ENCODE assay signal across 8 cellular contexts in genomic region chr6:24774696-24775519, GRCh38. TPM values are rescaled to one million over a fixed set of nuclear protein-coding genes. Genes with fewer than 3 reads are reported as not detected.
A peak's percentile ranks its signal among the peaks of the same experiment; 100 is the strongest.
DNase-seq lines count a peak whose midpoint lies in the region; ATAC-seq and TF ChIP-seq lines count a peak whose summit lies in the region.

GMNN (plus strand) TSS chr6:24774937; CDS start chr6:24777247, 2,310 bp downstream.

- no peak within 1 kb of the TSS for H3K23ac ChIP-seq in trophoblast cell (ENCODE audit: low read length)

- H3K4me1 ChIP-seq in trophoblast cell (ENCODE audit: control insufficient read depth in 1 of 2, insufficient read depth in 2 of 2, low read length in 2 of 2) (peaks cover 3% of the 10 kb centered on the region in 2 experiments), tibial nerve (peaks cover 0 to 16% (median 3%) of the 10 kb centered on the region in 4 donors)

- in situ Hi-C loops in GM13977 (cut with MboI; ENCODE audit: low pct_unique_long_range_greater_than_20kb, low sequenced_read_pairs, unreplicated experiment), result loop anchor here (10.0 kb wide), 1 partner anchor 60 kb away; the partner anchor contains the start of gene C6orf62

- no peaks in the 10 kb centered on the region for H3K27me3 ChIP-seq in trophoblast cell (ENCODE audit: insufficient read depth, low read length)
- H3K27me3 ChIP-seq in tibial nerve, result no peaks in the 10 kb centered on the region

- intact Hi-C loops in cardiac septum (cut with DNase I), result loop anchor here (2.0 kb wide), 1 partner anchor 54 kb away; no protein-coding TSS in a partner anchor

- H3K27ac Mint-ChIP-seq in T-cell, result peak within 1 kb of the TSS; percentile 94 to 96

- no peak for TF ChIP-seq CTCF in GM13977 (IDR thresholded peaks at IDR 0.05; ENCODE audit: extremely low read depth, insufficient read depth, missing control alignments)
- peak in 1 of 5 experiments; percentile 13 for TF ChIP-seq CTCF in tibial nerve (IDR thresholded peaks at IDR 0.05)

- H3K36me3 ChIP-seq in trophoblast cell (ENCODE audit: control insufficient read depth in 1 of 2, insufficient read depth in 2 of 2, low read length in 2 of 2) (peaks cover 0 to 3% of the 10 kb centered on the region in 2 experiments), tibial nerve (no peaks in the 10 kb centered on the region)

- peak within 1 kb of the TSS; percentile 96 for H4K8ac ChIP-seq in trophoblast cell (ENCODE audit: low read depth, low read length)

- peak within 1 kb of the TSS; percentile 90 for H2AK5ac ChIP-seq in trophoblast cell (ENCODE audit: low read length)

- H3K27ac ChIP-seq in adipose tissue (ENCODE audit: low read depth, low read length) (peak within 1 kb of the TSS; percentile 64), trophoblast cell (ENCODE audit: low read depth, low read length) (peak within 1 kb of the TSS; percentile 87), tibial nerve (peak within 1 kb of the TSS; percentile 93 to 99 (median 99))

- H2AFZ ChIP-seq in trophoblast cell (ENCODE audit: insufficient read depth, low read length, poor library complexity), result peak within 1 kb of the TSS; percentile 100

- peak within 1 kb of the TSS; percentile 86 for H3K4ac ChIP-seq in trophoblast cell (ENCODE audit: low read depth, low read length)

- H4K12ac ChIP-seq in trophoblast cell (ENCODE audit: low read depth, low read length), result peak within 1 kb of the TSS; percentile 97

- H3K14ac ChIP-seq in trophoblast cell (ENCODE audit: low read length), result peak within 1 kb of the TSS; percentile 98

- no peaks in the 10 kb centered on the region for H3K27me3 Mint-ChIP-seq in T-cell

- peak within 1 kb of the TSS; percentile 91 for H3K9ac ChIP-seq in trophoblast cell (ENCODE audit: low read length)

- ATAC-seq in HG02870 (IDR thresholded peaks at IDR 0.05; ENCODE audit: unreplicated experiment) (peak; percentile 90), T-cell (replicated peaks in 1 of 4) (peak; percentile 92 to 96 (median 94))

- peak; percentile 75 to 92 for TF ChIP-seq EP300 in tibial nerve (IDR thresholded peaks at IDR 0.05)

- peak within 1 kb of the TSS; percentile 93 for H3K18ac ChIP-seq in trophoblast cell (ENCODE audit: low read length)

- H2BK5ac ChIP-seq in trophoblast cell (ENCODE audit: low read depth, low read length, poor library complexity), result peak within 1 kb of the TSS; percentile 93

- peaks cover 4% of the 10 kb centered on the region for H3K36me3 Mint-ChIP-seq in T-cell

- H4K91ac ChIP-seq in trophoblast cell (ENCODE audit: low read depth, low read length), result peak within 1 kb of the TSS; percentile 97

- H3K79me2 ChIP-seq in trophoblast cell (ENCODE audit: control insufficient read depth, insufficient read depth, low read length, poor library complexity), result peaks cover 14% of the 10 kb centered on the region

- POLR2A ChIA-PET in T-cell (lab: Charles Lee), result interaction anchor here in 1 of 2 donors (0.5 to 1.0 kb wide), 3 partner anchors 56 to 287 kb away, joined by 3 to 5 read pairs (median 4); no protein-coding TSS in a partner anchor

- H3K4me2 ChIP-seq in trophoblast cell (ENCODE audit: low read length), result peak within 1 kb of the TSS; percentile 64

- H2BK120ac ChIP-seq in trophoblast cell (ENCODE audit: insufficient read depth, low read length, poor library complexity), result peak within 1 kb of the TSS; percentile 91

- H3K79me1 ChIP-seq in trophoblast cell (ENCODE audit: low read length), result peaks cover 5% of the 10 kb centered on the region

- WGBS in adipose tissue, 3 donors, result 0 to 1% (median 0%) methylated on average over 70 to 75 of the region's 75 CpGs
- no CpG with 5 or more reads among the region's 75 CpGs for WGBS in trophoblast cell (ENCODE audit: extremely low coverage, insufficient coverage, insufficient read length)
- WGBS in tibial nerve, 2 donors, result 0% methylated on average over 46 to 54 of the region's 75 CpGs

- no peaks in the 10 kb centered on the region for H3K9me3 Mint-ChIP-seq in T-cell

- H3K9me3 ChIP-seq in trophoblast cell (ENCODE audit: insufficient read depth, low read depth, low read length) (no peaks in the 10 kb centered on the region), tibial nerve (no peaks in the 10 kb centered on the region)

- H3K4me1 Mint-ChIP-seq in T-cell, result peaks cover 24 to 31% (median 30%) of the 10 kb centered on the region in 3 donors

- peak; percentile 94 for DNase-seq in GM13977 (ENCODE audit: low spot score)
- peak; percentile 99 for DNase-seq in NCI-H146 (lab: John Stamatoyannopoulos, UW)
- peak; percentile 91 to 99 (median 96) for DNase-seq in T-cell
- peak; percentile 99 for DNase-seq in cardiac septum (ENCODE audit: low spot score)
- peak; percentile 97 to 99 for DNase-seq in trophoblast cell
- DNase-seq in tibial nerve (ENCODE audit: low spot score in 2 of 2), result peak; percentile 97 to 98

- CTCF ChIA-PET in T-cell (lab: Charles Lee), result interaction anchor here (0.5 to 1.3 kb wide), 2 partner anchors 137 to 159 kb away, joined by 4 read pairs; no protein-coding TSS in a partner anchor

- peak within 1 kb of the TSS; percentile 19 for H2BK12ac ChIP-seq in trophoblast cell (ENCODE audit: low read length)

- TF ChIP-seq POLR2A in tibial nerve (IDR thresholded peaks at IDR 0.05), result peak; percentile 77 to 88

- peak within 1 kb of the TSS; percentile 97 to 98 (median 98) for H3K4me3 Mint-ChIP-seq in T-cell

- H3K4me3 ChIP-seq in trophoblast cell (ENCODE audit: low read depth, low read length) (peak within 1 kb of the TSS; percentile 98), tibial nerve (peak within 1 kb of the TSS; percentile 95 to 99 (median 98))

RNA-seq across cellular contexts. Expression of gene GMNN, which starts in this region (rescaled TPM):
- 10 to 100 TPM in 2 of 5 donors, 1 to 10 TPM in 3; 5.7 to 12.3 (median 6.1) TPM for total RNA-seq in T-cell
- polyA plus RNA-seq in adipose tissue, result 10 to 100 TPM in 2 of 3 donors, 1 to 10 TPM in 1; 6.5 to 54.4 (median 20.6) TPM
- 3.7 TPM for total RNA-seq in cardiac septum
- polyA plus RNA-seq in trophoblast cell (2013), result 54.8 and 55.8 TPM in 2 replicates
- 10 to 100 TPM in 3 of 4 donors, 1 to 10 TPM in 1; 5.5 to 20.7 (median 13.9) TPM for total RNA-seq in tibial nerve

Comparison
In these comparisons a context has a peak if more than half of its experiments do, and no peak if none do; other contexts are left out.
1. Peak in every context shown above with its lines: DNase-seq, ATAC-seq, H3K4me3 ChIP-seq and H3K27ac ChIP-seq.